Comparison of ENCODE assay signal across 21 cellular contexts in genomic region chr3:77055841-77056341, GRCh38. TPM values are rescaled to one million over a fixed set of nuclear protein-coding genes. Genes with fewer than 3 reads are reported as not detected.
"Had no signal": no experiment of that assay in that cellular context is flagged by ENCODE, and none has a peak within 500 bp of the region (broad histone marks: within the 10 kb centered on the region; RNA-seq: fewer than 3 reads in every experiment).

No MANE protein-coding gene starts in this region.

- H3K27me3 ChIP-seq: colonic mucosa, right atrium auricular region, suprapubic skin had no signal

- H3K9me3 ChIP-seq: colonic mucosa, right atrium auricular region, suprapubic skin had no signal

- H3K4me3 ChIP-seq: colonic mucosa, lung, right atrium auricular region, SK-N-MC, suprapubic skin had no signal

- H3K36me3 ChIP-seq: colonic mucosa, right atrium auricular region, suprapubic skin had no signal

- H3K27ac ChIP-seq: colonic mucosa, right atrium auricular region, SK-N-MC, suprapubic skin had no signal

- ATAC-seq: activated naive CD8-positive, alpha-beta T cell treated with anti-CD3 and anti-CD28 coated beads, Interleukin-2, amount 50 U/mL, for 24 hours; left cardiac atrium; naive thymus-derived CD8-positive, alpha-beta T cell; T-cell had no signal

- H3K4me1 ChIP-seq: colonic mucosa, right atrium auricular region, suprapubic skin had no signal

- DNase-seq: activated CD4-positive, alpha-beta T cell treated with anti-CD3 and anti-CD28 coated beads, Interleukin-2, amount 10 ng/mL, durations not matched to agents 7 days and 5 days; activated naive CD4-positive, alpha-beta T cell treated with anti-CD3 and anti-CD28 coated beads for 36 hours; activated naive CD8-positive, alpha-beta T cell treated with anti-CD3 and anti-CD28 coated beads, Interleukin-2, amount 50 U/mL, for 24 hours; caudate nucleus; colonic mucosa; foreskin melanocyte; immature natural killer cell; left cardiac atrium; naive thymus-derived CD8-positive, alpha-beta T cell; occipital lobe; stimulated activated CD4-positive, alpha-beta T cell treated with anti-CD3 and anti-CD28 coated beads, Interleukin-4, amount 100 ng/mL, for 4 hours; stimulated activated CD8-positive, alpha-beta memory T cell treated with anti-CD3 and anti-CD28 coated beads, Interleukin-4, amount 100 ng/mL, for 48 hours; stimulated activated naive CD4-positive, alpha-beta T cell treated with Interleukin-2 at 50 U/mL for 16 hours; T-cell; T-helper 9 cell had no signal

RNA-seq across cellular contexts. Expression of gene ROBO2, which starts 16.0 kb away (rescaled TPM):
- total RNA-seq: activated CD4-positive, alpha-beta T cell treated with anti-CD3 and anti-CD28 coated beads, Interleukin-2, amount 10 ng/mL, durations not matched to agents 7 days and 5 days; activated CD8-positive, alpha-beta memory T cell treated with anti-CD3 and anti-CD28 coated beads for 36 hours; activated naive CD4-positive, alpha-beta T cell treated with anti-CD3 and anti-CD28 coated beads for 36 hours; activated T-helper 2 cell treated with anti-CD3 and anti-CD28 coated beads, Interferon-gamma antibody, Interleukin-2, Interleukin-4, amounts not matched to agents 10 μg/mL and 5 μg/mL and 100 μg/mL, durations not matched to agents 14 hours and 24 hours and 36 hours; naive thymus-derived CD8-positive, alpha-beta T cell; T-cell had no signal
- polyA plus RNA-seq: immature natural killer cell; naive thymus-derived CD8-positive, alpha-beta T cell had no signal
